In the genomic region with DNA sequence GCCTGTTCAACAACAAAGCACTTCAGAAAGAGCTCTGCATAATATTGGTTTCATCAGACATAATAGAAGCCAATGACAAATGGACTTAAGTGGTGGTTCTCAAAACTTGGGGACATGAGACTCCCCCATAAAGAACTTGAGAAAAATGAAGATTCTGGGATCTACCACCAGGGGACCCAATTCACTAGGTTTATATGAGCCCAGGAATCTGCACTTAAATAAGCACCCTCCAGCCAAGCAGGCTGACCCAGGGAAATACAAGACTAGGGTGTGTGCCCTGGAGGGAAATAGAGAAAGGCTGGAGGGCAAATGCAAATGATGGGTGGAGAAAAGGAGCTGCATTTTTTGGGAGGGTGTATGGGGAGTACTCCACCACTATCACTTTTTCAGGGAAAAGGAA, we compare ENCODE assay signal across 10 cellular contexts. TPM values are rescaled to one million over a fixed set of nuclear protein-coding genes. Genes with fewer than 3 reads are reported as not detected.
DNase-seq lines count a peak whose midpoint lies in the region; ATAC-seq and TF ChIP-seq lines count a peak whose summit lies in the region.
"Had no signal": no experiment of that assay in that cellular context is flagged by ENCODE, and none has a peak within 500 bp of the region (broad histone marks: within the 10 kb centered on the region; RNA-seq: fewer than 3 reads in every experiment).

No MANE protein-coding gene starts in this region.

- DNase-seq in EH (ENCODE audit: low read depth), result peak; percentile 25
- DNase-seq in LHCN-M2 (ENCODE audit: low read depth), result peak; percentile 71
- DNase-seq in brain microvascular endothelial cell, result no peak
- peak; percentile 62 for DNase-seq in mesendoderm
- DNase-seq in stimulated activated CD4-positive, alpha-beta T cell treated with anti-CD3 and anti-CD28 coated beads, Interleukin-2, amount 100 ng/mL, for 48 hours, result no peak
- DNase-seq in coronary artery (ENCODE audit: low spot score), result no peak
- DNase-seq in CD4-positive, alpha-beta memory T cell, result no peak
- DNase-seq: head of caudate nucleus, NCI-H1105 had no signal

- in situ Hi-C loops in brain microvascular endothelial cell (cut with HindIII; ENCODE audit: low pct_ligation_motif_present, low sequenced_read_pairs), result no loop called here

- no peak overlapping the region for H3K27ac Mint-ChIP-seq in CD4-positive, alpha-beta memory T cell

- H4K5ac ChIP-seq in mesendoderm (ENCODE audit: low read length), result no peak overlapping the region

- no peak overlapping the region for H2BK120ac ChIP-seq in mesendoderm (ENCODE audit: low read depth, low read length)

- no peak overlapping the region for H2AK5ac ChIP-seq in mesendoderm (ENCODE audit: low read length)

- H3K36me3 ChIP-seq in brain microvascular endothelial cell (replicated peaks) (no peaks in the 10 kb centered on the region), mesendoderm (ENCODE audit: control insufficient read depth, insufficient read depth, low read length) (no peaks in the 10 kb centered on the region)
- no peaks in the 10 kb centered on the region for H3K36me3 ChIP-seq in CD4-positive, alpha-beta memory T cell (ENCODE audit: insufficient read depth, low read length)

- CTCF ChIA-PET in CD4-positive, alpha-beta memory T cell (lab: Charles Lee; ENCODE audit: partially characterized antibody), result no interaction called here

- H3K27ac ChIP-seq in brain microvascular endothelial cell (no peak overlapping the region), mesendoderm (ENCODE audit: low read depth, low read length) (no peak overlapping the region), coronary artery (no peak overlapping the region)
- no peak overlapping the region for H3K27ac ChIP-seq in CD4-positive, alpha-beta memory T cell (ENCODE audit: low read depth, low read length)

- H3K4me3 Mint-ChIP-seq in CD4-positive, alpha-beta memory T cell, result no peak overlapping the region

- no peaks in the 10 kb centered on the region for H3K27me3 ChIP-seq in brain microvascular endothelial cell (replicated peaks)
- no peaks in the 10 kb centered on the region for H3K27me3 ChIP-seq in mesendoderm (ENCODE audit: insufficient read depth, low read length, poor library complexity)
- no peaks in the 10 kb centered on the region for H3K27me3 ChIP-seq in CD4-positive, alpha-beta memory T cell (ENCODE audit: insufficient read depth, low read length)

- no peak overlapping the region for H3K9ac ChIP-seq in mesendoderm (ENCODE audit: low read length)

- intact Hi-C loops in CD4-positive, alpha-beta memory T cell (cut with micrococcal nuclease), result no loop called here

- no peak overlapping the region for H3K18ac ChIP-seq in mesendoderm (ENCODE audit: low read length)

- H2BK15ac ChIP-seq in mesendoderm (replicated peaks; ENCODE audit: low read depth), result no peak overlapping the region

- no peak overlapping the region for H3K23ac ChIP-seq in mesendoderm (ENCODE audit: low read length)

- H3K27me3 Mint-ChIP-seq in CD4-positive, alpha-beta memory T cell, result peaks cover 0 to 3% of the 10 kb centered on the region in 2 donors

- no peaks in the 10 kb centered on the region for H3K79me1 ChIP-seq in mesendoderm (ENCODE audit: low read length)

- H3K4me2 ChIP-seq in mesendoderm (ENCODE audit: low read length), result no peak overlapping the region

- H3K4me1 Mint-ChIP-seq in CD4-positive, alpha-beta memory T cell, result no peaks in the 10 kb centered on the region

- POLR2A ChIA-PET in CD4-positive, alpha-beta memory T cell (lab: Charles Lee; ENCODE audit: partially characterized antibody), result no interaction called here

- ATAC-seq in GM18511 (IDR thresholded peaks at IDR 0.05; ENCODE audit: unreplicated experiment), result no peak

- no peak overlapping the region for H2BK5ac ChIP-seq in mesendoderm (ENCODE audit: low read length)

- H3K9me3 Mint-ChIP-seq in CD4-positive, alpha-beta memory T cell, result no peaks in the 10 kb centered on the region

- no peaks in the 10 kb centered on the region for H3K4me1 ChIP-seq in mesendoderm (ENCODE audit: control insufficient read depth, low read depth, low read length)
- no peaks in the 10 kb centered on the region for H3K4me1 ChIP-seq in CD4-positive, alpha-beta memory T cell (ENCODE audit: insufficient read depth, low read length)

- H3K36me3 Mint-ChIP-seq in CD4-positive, alpha-beta memory T cell, result no peaks in the 10 kb centered on the region

- H4K8ac ChIP-seq in mesendoderm (ENCODE audit: low read depth, low read length), result no peak overlapping the region

- no peaks in the 10 kb centered on the region for H3K9me3 ChIP-seq in CD4-positive, alpha-beta memory T cell (ENCODE audit: control insufficient read depth in 1 of 2, low read length in 2 of 2)

- H3K56ac ChIP-seq in mesendoderm (ENCODE audit: low read length), result no peak overlapping the region

- H3K79me2 ChIP-seq in mesendoderm (ENCODE audit: control insufficient read depth, insufficient read depth, low read length), result no peaks in the 10 kb centered on the region

- TF ChIP-seq CTCF in brain microvascular endothelial cell (IDR thresholded peaks at IDR 0.05; ENCODE audit: low read depth, low read length, missing control alignments) (peak; percentile 46), coronary artery (IDR thresholded peaks at IDR 0.05) (no peak)

- H3K4me3 ChIP-seq in brain microvascular endothelial cell (ENCODE audit: low read depth, low read length) (no peak overlapping the region), mesendoderm (ENCODE audit: low read length) (no peak overlapping the region), coronary artery (no peak overlapping the region)
- no peak overlapping the region for H3K4me3 ChIP-seq in CD4-positive, alpha-beta memory T cell (ENCODE audit: low read length in 2 of 2)

- no peak overlapping the region for H3K4ac ChIP-seq in mesendoderm (ENCODE audit: low read depth, low read length)

RNA-seq across cellular contexts. Expression of gene SATB2, which starts 52.5 kb away (rescaled TPM):
- total RNA-seq in LHCN-M2 (2014; rRNA removed), result 9.6 and 10.3 TPM in 2 replicates
- polyA plus RNA-seq in LHCN-M2 (2012), result 3.6 TPM
- polyA plus RNA-seq in mesendoderm (2013, experiment 1 of 2), result 2.6 TPM
- 2.5 TPM for polyA plus RNA-seq in mesendoderm (2013, experiment 2 of 2)
- total RNA-seq in CD4-positive, alpha-beta memory T cell, result under 1 TPM in 1 of 2 experiments, not detected in 1; 0.06 TPM
- not detected for polyA plus RNA-seq in CD4-positive, alpha-beta memory T cell

Comparison
In these comparisons a context has a peak if more than half of its experiments do, and no peak if none do; other contexts are left out.
1. DNase-seq: peak in EH (single experiment), LHCN-M2 (single experiment) and mesendoderm (single experiment); none in brain microvascular endothelial cell (single experiment), stimulated activated CD4-positive, alpha-beta T cell treated with anti-CD3 and anti-CD28 coated beads, Interleukin-2, amount 100 ng/mL, for 48 hours (0 of 2), coronary artery (single experiment) and CD4-positive, alpha-beta memory T cell (0 of 5).
2. RNA of gene SATB2, which starts 52.5 kb away (total RNA-seq): 9.6 to 10.3 TPM in LHCN-M2; 0.06 TPM in CD4-positive, alpha-beta memory T cell; every median in the first group is over 10 times any median in the second.